Comparison of ENCODE assay signal across 1 cellular context in genomic region chr13:48223016-48223385, GRCh38.
TF ChIP-seq lines count a peak whose summit lies in the region.

No MANE protein-coding gene starts in this region.

TF ChIP-seq in WTC11, 78 proteins besides CTCF, POLR2A, EP300 and RAD21:
- TF ChIP-seq NR2C2 (CRISPR knock-in tag; IDR thresholded peaks at IDR 0.05) (no peak), ELF4 (CRISPR knock-in tag; IDR thresholded peaks at IDR 0.05; ENCODE audit: low read depth) (no peak), E2F1 (CRISPR knock-in tag; IDR thresholded peaks at IDR 0.05) (no peak), FOXK1 (CRISPR knock-in tag; IDR thresholded peaks at IDR 0.05) (no peak), ZSCAN18 (CRISPR knock-in tag; IDR thresholded peaks at IDR 0.05) (no peak), SMAD4 (CRISPR knock-in tag; IDR thresholded peaks at IDR 0.05) (no peak), SOX15 (CRISPR knock-in tag; IDR thresholded peaks at IDR 0.05) (no peak), MLX (CRISPR knock-in tag; IDR thresholded peaks at IDR 0.05) (no peak), RORB (CRISPR knock-in tag; IDR thresholded peaks at IDR 0.05) (no peak), TP53 (CRISPR knock-in tag; IDR thresholded peaks at IDR 0.05) (no peak)
